ENCODE assay signal across 8 cellular contexts in genomic region chr3:12810013-12810780, GRCh38. TPM values are rescaled to one million over a fixed set of nuclear protein-coding genes. Genes with fewer than 3 reads are reported as not detected.
DNase-seq lines count a peak whose midpoint lies in the region; ATAC-seq and TF ChIP-seq lines count a peak whose summit lies in the region.

No MANE protein-coding gene starts in this region.

- H3K4me3 Mint-ChIP-seq in dendritic cell treated with granulocyte-macrophage colony-stimulating factor and Interleukin-4, amounts not matched to agents 40 ng/mL and 50 ng/mL, for 4 days: peak overlapping the region; percentile 74

- H3K4me3 ChIP-seq in liver (ENCODE audit: low read depth in 1 of 3, low read length in 3 of 3): peak overlapping the region; percentile 46 to 66 (median 64)

- peaks cover 0 to 2% (median 0%) of the 10 kb centered on the region in 4 donors for H3K36me3 ChIP-seq in liver (ENCODE audit: control insufficient read depth in 4 of 4, insufficient read depth in 3 of 4, low read depth in 1 of 4, low read length in 3 of 4)

- peaks cover 0 to 7% (median 5%) of the 10 kb centered on the region in 4 donors for H3K4me1 ChIP-seq in liver (ENCODE audit: control insufficient read depth in 4 of 4, insufficient read depth in 4 of 4, low read length in 3 of 4)

- TF ChIP-seq CTCF in liver (IDR thresholded peaks at IDR 0.05; ENCODE audit: low read depth, low read length, missing input control): peak; percentile 47

- peak; percentile 59 to 72 for TF ChIP-seq RAD21 in liver (IDR thresholded peaks at IDR 0.05)

- no peaks in the 10 kb centered on the region for H3K9me3 ChIP-seq in liver (ENCODE audit: control insufficient read depth in 4 of 4, low read length in 3 of 4)

- H3K4me1 Mint-ChIP-seq in dendritic cell treated with granulocyte-macrophage colony-stimulating factor and Interleukin-4, amounts not matched to agents 40 ng/mL and 50 ng/mL, for 4 days (ENCODE audit: low read depth): peaks cover 6% of the 10 kb centered on the region

- H3K36me3 Mint-ChIP-seq in dendritic cell treated with granulocyte-macrophage colony-stimulating factor and Interleukin-4, amounts not matched to agents 40 ng/mL and 50 ng/mL, for 4 days (ENCODE audit: low read depth): no peaks in the 10 kb centered on the region

- peak overlapping the region; percentile 21 to 37 for H3K27ac ChIP-seq in liver (ENCODE audit: low read depth in 1 of 2, low read length in 2 of 2)

- ATAC-seq in HG03045 (IDR thresholded peaks at IDR 0.05; ENCODE audit: unreplicated experiment): peak; percentile 96

- 2% methylated on average over 50 of the region's 50 CpGs for WGBS in liver

- H3K27me3 Mint-ChIP-seq in dendritic cell treated with granulocyte-macrophage colony-stimulating factor and Interleukin-4, amounts not matched to agents 40 ng/mL and 50 ng/mL, for 4 days: peaks cover 17% of the 10 kb centered on the region

- peak overlapping the region; percentile 18 to 61 for H3K9ac ChIP-seq in liver (ENCODE audit: low read depth in 1 of 2, low read length in 2 of 2)

- H3K9me3 Mint-ChIP-seq in dendritic cell treated with granulocyte-macrophage colony-stimulating factor and Interleukin-4, amounts not matched to agents 40 ng/mL and 50 ng/mL, for 4 days: no peaks in the 10 kb centered on the region

- H3K27me3 ChIP-seq in liver (ENCODE audit: control insufficient read depth in 4 of 4, insufficient read depth in 4 of 4, low read length in 3 of 4): no peaks in the 10 kb centered on the region

- DNase-seq in NK-92 (lab: John Stamatoyannopoulos, UW; ENCODE audit: unreplicated experiment): peak; percentile 74
- DNase-seq in NK-92 treated with Interleukin-12 subunit alpha and Interleukin-12 subunit beta, amount 100 ng/mL, for 24 hours (lab: John Stamatoyannopoulos, UW): no peak
- DNase-seq in NCI-H2227 (lab: John Stamatoyannopoulos, UW; ENCODE audit: unreplicated experiment): peak; percentile 93
- peak; percentile 93 for DNase-seq in activated CD4-positive, alpha-beta T cell treated with anti-CD3 and anti-CD28 coated beads, Interleukin-2, amount 50 U/mL, for 1 hour
- peak; percentile 93 to 94 for DNase-seq in stimulated activated CD4-positive, alpha-beta T cell treated with anti-CD3 and anti-CD28 coated beads, Interleukin-2, amount 100 ng/mL, for 48 hours

- intact Hi-C loops in dendritic cell treated with granulocyte-macrophage colony-stimulating factor and Interleukin-4, amounts not matched to agents 40 ng/mL and 50 ng/mL, for 4 days (cut with micrococcal nuclease): loop anchor here (10.0 kb wide), 1 partner anchor 105 kb away; no protein-coding TSS in a partner anchor

- no peak overlapping the region for H3K27ac Mint-ChIP-seq in dendritic cell treated with granulocyte-macrophage colony-stimulating factor and Interleukin-4, amounts not matched to agents 40 ng/mL and 50 ng/mL, for 4 days

TF ChIP-seq in liver, 16 proteins besides CTCF, POLR2A, EP300 and RAD21:
- TF ChIP-seq FOXA1 (IDR thresholded peaks at IDR 0.05): no peak
- no peak for TF ChIP-seq TAF1 (conservative IDR thresholded peaks at IDR 0.05)
- TF ChIP-seq ZBTB33 (IDR thresholded peaks at IDR 0.05): no peak
- TF ChIP-seq SP1 (IDR thresholded peaks at IDR 0.05): peak; percentile 64
- TF ChIP-seq REST (IDR thresholded peaks at IDR 0.05): peak; percentile 49

RNA-seq across cellular contexts. Expression of gene CAND2, which starts 13.7 kb away (rescaled TPM):
- total RNA-seq in liver: 1 to 10 TPM in 1 of 2 donors, under 1 TPM in 1; 0.84 to 1.0 TPM
- polyA plus RNA-seq in liver: 1 to 10 TPM in 1 of 2 donors, under 1 TPM in 1; 0.38 to 1.6 TPM

RNA-seq across cellular contexts. Expression of gene RPL32, which starts 31.2 kb away (rescaled TPM):
- total RNA-seq in liver: 1,000 to 10,000 TPM in 1 of 2 donors, 100 to 1,000 TPM in 1; 218 to 1,124 TPM
- 100 to 1,000 TPM; 384 to 769 TPM for polyA plus RNA-seq in liver

RNA-seq across cellular contexts. Expression of gene TMEM40, which starts 51.1 kb away (rescaled TPM):
- under 1 TPM in 1 of 2 donors, not detected in 1; 0.79 TPM for total RNA-seq in liver
- polyA plus RNA-seq in liver: under 1 TPM in 1 of 2 donors, not detected in 1; 0.57 TPM
